In genomic region chr19:47369923-47370625, GRCh38 we compare ENCODE assay signal across 11 cellular contexts. TPM values are rescaled to one million over a fixed set of nuclear protein-coding genes. Genes with fewer than 3 reads are reported as not detected.
DNase-seq lines count a peak whose midpoint lies in the region; TF ChIP-seq lines count a peak whose summit lies in the region.
"Had no signal": no experiment of that assay in that cellular context is flagged by ENCODE, and none has a peak within 500 bp of the region (broad histone marks: within the 10 kb centered on the region; RNA-seq: fewer than 3 reads in every experiment).

No MANE protein-coding gene starts in this region.

- no peaks in the 10 kb centered on the region for H3K27me3 ChIP-seq in HL-60 (ENCODE audit: insufficient read depth, poor library complexity, severe bottlenecking)

- intact Hi-C loops in cardiac septum (cut with DNase I): no loop called here

- no peak for TF ChIP-seq CTCF in HL-60 (IDR thresholded peaks at IDR 0.05; ENCODE audit: insufficient read depth, low read length)

- H3K27ac ChIP-seq in HL-60 (replicated peaks): peak overlapping the region; percentile 74

- no peak overlapping the region for H3K4me3 ChIP-seq in HL-60 (replicated peaks; ENCODE audit: insufficient read depth, low read length)

- DNase-seq in HL-60 (ENCODE audit: low read depth in 1 of 2, low spot score in 1 of 2): peak; percentile 62 to 92
- peak; percentile 11 for DNase-seq in T1000 (lab: John Stamatoyannopoulos, UW)
- peak; percentile 89 for DNase-seq in cardiac septum (ENCODE audit: low spot score)
- DNase-seq in superior temporal gyrus (ENCODE audit: extremely low spot score): peak; percentile 25
- DNase-seq in RKO (ENCODE audit: low spot score): no peak
- no peak for DNase-seq in NCI-H2171 (lab: John Stamatoyannopoulos, UW)
- DNase-seq in activated CD8-positive, alpha-beta memory T cell treated with anti-CD3 and anti-CD28 coated beads for 24 hours: no peak
- DNase-seq: central memory CD4-positive, alpha-beta T cell; NCI-H1436 treated with DMSO at 0.1 percent for 48 hours had no signal

RNA-seq across cellular contexts. Expression of gene DHX34, which starts 21.0 kb away (rescaled TPM):
- total RNA-seq in cardiac septum: 8.5 TPM

RNA-seq across cellular contexts. Expression of gene C5AR2, which starts 38.1 kb away (rescaled TPM):
- 0.81 TPM for total RNA-seq in cardiac septum
- total RNA-seq: activated CD8-positive, alpha-beta memory T cell treated with anti-CD3 and anti-CD28 coated beads for 36 hours; SK-MEL-5 had no signal

RNA-seq across cellular contexts. Expression of gene MEIS3, which starts 49.3 kb away (rescaled TPM):
- 3.7 TPM for total RNA-seq in cardiac septum
- total RNA-seq: activated CD8-positive, alpha-beta memory T cell treated with anti-CD3 and anti-CD28 coated beads for 36 hours had no signal

Comparison
In these comparisons a context has a peak if more than half of its experiments do, and no peak if none do; other contexts are left out.
1. DNase-seq: peak in HL-60 (2 of 2), T1000 (single experiment), cardiac septum (single experiment) and superior temporal gyrus (single experiment); none in RKO (single experiment), NCI-H2171 (single experiment) and activated CD8-positive, alpha-beta memory T cell treated with anti-CD3 and anti-CD28 coated beads for 24 hours (single experiment).